ENCODE assay signal across 1 cellular context in the genomic region with DNA sequence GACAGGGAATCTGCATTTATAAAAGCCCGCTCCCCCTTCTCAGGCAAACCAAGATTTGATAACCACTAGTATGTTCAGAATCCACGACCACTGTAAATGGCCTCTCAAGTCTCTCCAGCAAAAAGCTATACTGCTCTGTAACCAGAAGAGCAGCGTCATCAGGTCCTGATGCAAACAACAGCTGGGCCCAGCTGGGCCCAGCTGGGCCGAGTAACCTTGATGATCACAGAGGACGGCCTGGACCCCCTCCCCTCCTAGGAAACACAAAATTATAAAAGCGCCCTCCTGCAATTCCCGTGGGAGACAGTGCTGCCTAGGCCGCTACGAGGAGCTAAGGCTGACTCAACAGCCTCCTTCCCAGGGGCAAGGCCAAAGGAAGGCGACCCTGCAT.
TF ChIP-seq lines count a peak whose summit lies in the region.

No MANE protein-coding gene starts in this region.

TF ChIP-seq in GM12878, 131 proteins besides CTCF, POLR2A, EP300 and RAD21:
- TF ChIP-seq POLR2AphosphoS5 (IDR thresholded peaks at IDR 0.05; ENCODE audit: low read length) (0 out of 2 replicates have a peak, but pooled peaks have one; percentile 47), CHD1 (IDR thresholded peaks at IDR 0.05; ENCODE audit: low read depth, low read length) (no peak), IKZF2 (IDR thresholded peaks at IDR 0.05) (peak in 1 of 2 experiments; percentile 22; a peak in 1 of 4 replicates), MEF2B (IDR thresholded peaks at IDR 0.05; ENCODE audit: partially characterized antibody, poor library complexity, severe bottlenecking) (peak; percentile 96), MXI1 (IDR thresholded peaks at IDR 0.05; ENCODE audit: low read depth, low read length) (no peak), BHLHE40 (IDR thresholded peaks at IDR 0.05; ENCODE audit: borderline replicate concordance in 1 of 2, low read depth in 2 of 2, low read length in 1 of 2) (no peak)
- TF ChIP-seq, protein P1, sequence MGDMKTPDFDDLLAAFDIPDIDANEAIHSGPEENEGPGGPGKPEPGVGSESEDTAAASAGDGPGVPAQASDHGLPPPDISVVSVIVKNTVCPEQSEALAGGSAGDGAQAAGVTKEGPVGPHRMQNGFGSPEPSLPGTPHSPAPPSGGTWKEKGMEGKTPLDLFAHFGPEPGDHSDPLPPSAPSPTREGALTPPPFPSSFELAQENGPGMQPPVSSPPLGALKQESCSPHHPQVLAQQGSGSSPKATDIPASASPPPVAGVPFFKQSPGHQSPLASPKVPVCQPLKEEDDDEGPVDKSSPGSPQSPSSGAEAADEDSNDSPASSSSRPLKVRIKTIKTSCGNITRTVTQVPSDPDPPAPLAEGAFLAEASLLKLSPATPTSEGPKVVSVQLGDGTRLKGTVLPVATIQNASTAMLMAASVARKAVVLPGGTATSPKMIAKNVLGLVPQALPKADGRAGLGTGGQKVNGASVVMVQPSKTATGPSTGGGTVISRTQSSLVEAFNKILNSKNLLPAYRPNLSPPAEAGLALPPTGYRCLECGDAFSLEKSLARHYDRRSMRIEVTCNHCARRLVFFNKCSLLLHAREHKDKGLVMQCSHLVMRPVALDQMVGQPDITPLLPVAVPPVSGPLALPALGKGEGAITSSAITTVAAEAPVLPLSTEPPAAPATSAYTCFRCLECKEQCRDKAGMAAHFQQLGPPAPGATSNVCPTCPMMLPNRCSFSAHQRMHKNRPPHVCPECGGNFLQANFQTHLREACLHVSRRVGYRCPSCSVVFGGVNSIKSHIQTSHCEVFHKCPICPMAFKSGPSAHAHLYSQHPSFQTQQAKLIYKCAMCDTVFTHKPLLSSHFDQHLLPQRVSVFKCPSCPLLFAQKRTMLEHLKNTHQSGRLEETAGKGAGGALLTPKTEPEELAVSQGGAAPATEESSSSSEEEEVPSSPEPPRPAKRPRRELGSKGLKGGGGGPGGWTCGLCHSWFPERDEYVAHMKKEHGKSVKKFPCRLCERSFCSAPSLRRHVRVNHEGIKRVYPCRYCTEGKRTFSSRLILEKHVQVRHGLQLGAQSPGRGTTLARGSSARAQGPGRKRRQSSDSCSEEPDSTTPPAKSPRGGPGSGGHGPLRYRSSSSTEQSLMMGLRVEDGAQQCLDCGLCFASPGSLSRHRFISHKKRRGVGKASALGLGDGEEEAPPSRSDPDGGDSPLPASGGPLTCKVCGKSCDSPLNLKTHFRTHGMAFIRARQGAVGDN (IDR thresholded peaks at IDR 0.05): peak; percentile 13; the same call in 1 of the 2 replicates
- TF ChIP-seq, protein P2, sequence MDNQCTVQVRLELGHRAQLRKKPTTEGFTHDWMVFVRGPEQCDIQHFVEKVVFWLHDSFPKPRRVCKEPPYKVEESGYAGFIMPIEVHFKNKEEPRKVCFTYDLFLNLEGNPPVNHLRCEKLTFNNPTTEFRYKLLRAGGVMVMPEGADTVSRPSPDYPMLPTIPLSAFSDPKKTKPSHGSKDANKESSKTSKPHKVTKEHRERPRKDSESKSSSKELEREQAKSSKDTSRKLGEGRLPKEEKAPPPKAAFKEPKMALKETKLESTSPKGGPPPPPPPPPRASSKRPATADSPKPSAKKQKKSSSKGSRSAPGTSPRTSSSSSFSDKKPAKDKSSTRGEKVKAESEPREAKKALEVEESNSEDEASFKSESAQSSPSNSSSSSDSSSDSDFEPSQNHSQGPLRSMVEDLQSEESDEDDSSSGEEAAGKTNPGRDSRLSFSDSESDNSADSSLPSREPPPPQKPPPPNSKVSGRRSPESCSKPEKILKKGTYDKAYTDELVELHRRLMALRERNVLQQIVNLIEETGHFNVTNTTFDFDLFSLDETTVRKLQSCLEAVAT (IDR thresholded peaks at IDR 0.05): peak; percentile 93
- TF ChIP-seq, protein P3, sequence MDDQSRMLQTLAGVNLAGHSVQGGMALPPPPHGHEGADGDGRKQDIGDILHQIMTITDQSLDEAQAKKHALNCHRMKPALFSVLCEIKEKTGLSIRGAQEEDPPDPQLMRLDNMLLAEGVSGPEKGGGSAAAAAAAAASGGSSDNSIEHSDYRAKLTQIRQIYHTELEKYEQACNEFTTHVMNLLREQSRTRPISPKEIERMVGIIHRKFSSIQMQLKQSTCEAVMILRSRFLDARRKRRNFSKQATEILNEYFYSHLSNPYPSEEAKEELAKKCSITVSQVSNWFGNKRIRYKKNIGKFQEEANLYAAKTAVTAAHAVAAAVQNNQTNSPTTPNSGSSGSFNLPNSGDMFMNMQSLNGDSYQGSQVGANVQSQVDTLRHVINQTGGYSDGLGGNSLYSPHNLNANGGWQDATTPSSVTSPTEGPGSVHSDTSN (IDR thresholded peaks at IDR 0.05; ENCODE audit: insufficient replicate concordance, low read depth, low read length): no peak
